27 cellular contexts compared by ENCODE assay signal in genomic region chr17:49278076-49278475, GRCh38. TPM values are rescaled to one million over a fixed set of nuclear protein-coding genes. Genes with fewer than 3 reads are reported as not detected.
"Had no signal": no experiment of that assay in that cellular context is flagged by ENCODE, and none has a peak within 500 bp of the region (broad histone marks: within the 10 kb centered on the region; RNA-seq: fewer than 3 reads in every experiment).

No MANE protein-coding gene starts in this region.

- H3K27ac ChIP-seq: heart left ventricle, left ventricle myocardium inferior, lower lobe of right lung, pancreas, prostate gland, sigmoid colon, skin epidermis, stomach, thoracic aorta, transverse colon had no signal

- H3K27me3 ChIP-seq: heart left ventricle, pancreas, sigmoid colon, stomach, transverse colon had no signal

- H3K4me3 ChIP-seq: heart left ventricle, left ventricle myocardium inferior, lower lobe of right lung, pancreas, prostate gland, sigmoid colon, skin epidermis, stomach, thoracic aorta, transverse colon had no signal

- ATAC-seq: heart left ventricle, left cardiac atrium, lower lobe of right lung, pancreas had no signal

- H3K4me1 Mint-ChIP-seq: memory B cell, naive B cell, nephron had no signal

- H3K9me3 ChIP-seq: lower lobe of right lung, pancreas, prostate gland, sigmoid colon, stomach, thoracic aorta, transverse colon had no signal

- H3K36me3 ChIP-seq: heart left ventricle, left ventricle myocardium inferior, lower lobe of right lung, pancreas, prostate gland, sigmoid colon, stomach, thoracic aorta, transverse colon had no signal

- H3K27ac Mint-ChIP-seq: memory B cell, nephron had no signal

- H3K4me1 ChIP-seq: heart left ventricle, left ventricle myocardium inferior, lower lobe of right lung, pancreas, prostate gland, sigmoid colon, stomach, transverse colon had no signal

- DNase-seq: dermis blood vessel endothelial cell; erythroblast; foreskin melanocyte; heart left ventricle; hypothalamus; left cardiac atrium; left ventricle myocardium inferior; lower lobe of right lung; midbrain; naive B cell; occipital lobe; pancreas; sigmoid colon; stimulated activated CD4-positive, alpha-beta T cell treated with anti-CD3 and anti-CD28 coated beads, Interleukin-2, amount 100 ng/mL, for 24 hours; stimulated activated CD4-positive, alpha-beta T cell treated with anti-CD3 and anti-CD28 coated beads, Interleukin-4, amount 100 ng/mL, for 4 hours; stimulated activated naive CD4-positive, alpha-beta T cell; stomach; substantia nigra; transverse colon had no signal

- H3K9me3 Mint-ChIP-seq: memory B cell, naive B cell had no signal

- FAIRE-seq: colon, endothelial cell of umbilical vein, keratinocyte, pancreas had no signal

- H3K4me3 Mint-ChIP-seq: memory B cell, naive B cell, nephron had no signal

RNA-seq across cellular contexts. Expression of gene PHOSPHO1, which starts 47.5 kb away (rescaled TPM):
- total RNA-seq: dermis blood vessel endothelial cell, endothelial cell of umbilical vein, sigmoid colon, transverse colon had no signal
